ENCODE assay signal across 1 cellular context in the genomic region with DNA sequence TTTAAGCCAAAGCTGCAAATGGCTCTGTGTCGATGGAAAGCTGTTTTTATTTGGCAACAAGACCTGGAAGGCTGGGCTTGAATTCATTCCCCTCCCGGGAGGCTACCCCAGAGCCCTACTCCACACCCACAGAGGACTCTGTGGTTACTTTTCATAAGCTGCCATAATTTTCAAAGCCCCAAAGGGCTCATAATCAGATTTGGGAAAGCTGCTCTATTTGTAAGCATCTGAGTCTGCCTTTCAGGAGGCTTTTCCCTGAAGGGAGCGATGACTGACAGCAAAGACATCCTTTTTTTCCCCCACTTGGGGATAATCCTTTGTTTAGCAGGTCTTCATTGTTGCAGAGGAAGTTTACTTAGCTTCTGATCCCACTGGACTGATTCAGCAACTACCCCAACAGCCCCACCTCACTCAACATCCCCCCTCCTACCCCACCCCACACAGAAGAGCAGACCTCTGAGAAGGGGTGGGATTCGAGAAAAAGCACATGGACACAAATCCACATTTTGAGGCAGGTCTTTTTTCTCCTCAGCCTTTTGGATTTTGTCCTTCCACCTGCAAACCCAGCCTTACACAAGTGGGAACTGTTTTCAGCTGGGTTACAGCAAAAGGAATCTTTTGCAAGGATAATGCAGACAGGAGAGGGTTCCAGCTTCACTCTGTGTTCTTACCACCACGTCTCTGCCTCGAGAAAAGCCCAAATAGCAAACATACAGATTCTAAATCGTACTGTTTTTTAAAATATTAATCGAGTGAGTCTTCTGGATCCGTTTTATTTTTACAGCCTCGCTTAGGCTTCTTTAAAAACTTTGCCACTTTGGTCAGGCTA.
TF ChIP-seq lines count a peak whose summit lies in the region.

No MANE protein-coding gene starts in this region.

TF ChIP-seq in IMR-90, 13 proteins besides CTCF, POLR2A, EP300 and RAD21:
- TF ChIP-seq CHD1 (IDR thresholded peaks at IDR 0.05; ENCODE audit: low read depth, low read length) (no peak), RFX5 (IDR thresholded peaks at IDR 0.05; ENCODE audit: low read depth, low read length) (no peak), RCOR1 (IDR thresholded peaks at IDR 0.05; ENCODE audit: insufficient replicate concordance, low read length) (no peak), MXI1 (IDR thresholded peaks at IDR 0.05; ENCODE audit: borderline replicate concordance, low read depth, low read length) (no peak), USF2 (IDR thresholded peaks at IDR 0.05; ENCODE audit: low read depth, low read length) (no peak), CEBPB (IDR thresholded peaks at IDR 0.05; ENCODE audit: low read depth, low read length) (no peak), SMC3 (IDR thresholded peaks at IDR 0.05; ENCODE audit: low read depth, low read length) (no peak), MAZ (IDR thresholded peaks at IDR 0.05; ENCODE audit: borderline replicate concordance, low read depth, low read length) (no peak), ELK1 (IDR thresholded peaks at IDR 0.05; ENCODE audit: borderline replicate concordance, low read depth, low read length) (no peak), MAFK (IDR thresholded peaks at IDR 0.05; ENCODE audit: low read depth, low read length) (no peak), BHLHE40 (IDR thresholded peaks at IDR 0.05; ENCODE audit: low read depth, low read length) (no peak), NFE2L2 (IDR thresholded peaks at IDR 0.05; ENCODE audit: low read depth, low read length) (no peak), FOS (IDR thresholded peaks at IDR 0.05; ENCODE audit: low read depth, low read length) (no peak)
TF ChIP-seq in IMR-90: peak in this region for 0.
